ENCODE assay signal across 19 cellular contexts in the genomic region with DNA sequence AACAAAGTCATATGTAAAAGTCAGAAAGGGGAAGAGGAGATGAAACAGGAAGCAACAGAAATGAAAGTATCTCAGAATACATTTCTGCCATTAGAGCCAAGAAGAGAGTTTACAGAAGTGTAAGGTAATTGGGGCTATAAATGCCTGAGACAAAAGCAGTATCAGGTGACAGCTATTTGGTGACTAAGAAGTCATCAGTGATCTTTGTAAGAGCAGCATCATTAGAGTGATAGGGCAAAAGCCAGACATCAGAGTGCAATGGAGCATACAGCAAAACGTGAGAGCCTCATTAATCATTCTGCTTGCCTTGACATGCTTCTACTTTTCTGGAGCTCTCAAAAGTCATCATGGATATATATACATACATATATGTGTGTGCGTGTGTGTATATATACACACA.
DNase-seq lines count a peak whose midpoint lies in the region; ATAC-seq and TF ChIP-seq lines count a peak whose summit lies in the region.
"Had no signal": no experiment of that assay in that cellular context is flagged by ENCODE, and none has a peak within 500 bp of the region (broad histone marks: within the 10 kb centered on the region; RNA-seq: fewer than 3 reads in every experiment).

No MANE protein-coding gene starts in this region.

- TF ChIP-seq CTCF in epithelial cell of esophagus (IDR thresholded peaks at IDR 0.05; ENCODE audit: insufficient read depth, low read depth, low read length, missing control alignments) = no peak
- no peak for TF ChIP-seq CTCF in gastroesophageal sphincter (IDR thresholded peaks at IDR 0.05)

- no peak for TF ChIP-seq POLR2A in gastroesophageal sphincter (IDR thresholded peaks at IDR 0.05)

- no peak overlapping the region for H3K27ac ChIP-seq in gastroesophageal sphincter
- H3K27ac ChIP-seq: KMS-11, SJCRH30, skin epidermis had no signal

- DNase-seq in Caki2 (ENCODE audit: low read depth) = peak; percentile 0
- DNase-seq in NCI-H1105 treated with DMSO at 0.1 percent for 48 hours (lab: John Stamatoyannopoulos, UW) = peak; percentile 94
- DNase-seq in NCI-H2227 (lab: John Stamatoyannopoulos, UW; ENCODE audit: unreplicated experiment) = peak; percentile 69
- peak; percentile 84 for DNase-seq in epithelial cell of esophagus (ENCODE audit: low read depth)
- DNase-seq in stimulated activated CD4-positive, alpha-beta T cell treated with anti-CD3 and anti-CD28 coated beads, Interleukin-2, amount 100 ng/mL, for 48 hours = no peak
- DNase-seq: activated CD4-positive, CD25-positive, alpha-beta regulatory T cell; activated naive CD8-positive, alpha-beta T cell treated with anti-CD3 and anti-CD28 coated beads, Interleukin-2, amount 10 ng/mL, durations not matched to agents 7 days and 5 days; Calu3; erythroblast; GOT3; natural killer cell; NCI-H1694 treated with DMSO at 0.1 percent for 48 hours; posterior cingulate gyrus; SJCRH30; stimulated activated CD4-positive, alpha-beta T cell treated with anti-CD3 and anti-CD28 coated beads, Interleukin-4, amount 100 ng/mL, for 24 hours had no signal

- H3K9me3 ChIP-seq in gastroesophageal sphincter = no peaks in the 10 kb centered on the region
- H3K9me3 ChIP-seq: SJCRH30 had no signal

- in situ Hi-C loops in Caki2 (cut with HindIII; ENCODE audit: low pct_unique_long_range_greater_than_20kb, low sequenced_read_pairs) = no loop called here

- no peak for ATAC-seq in gastroesophageal sphincter
- no peak for ATAC-seq in HG03159 (IDR thresholded peaks at IDR 0.05; ENCODE audit: unreplicated experiment)
- ATAC-seq: natural killer cell had no signal

- no peaks in the 10 kb centered on the region for H3K27me3 ChIP-seq in gastroesophageal sphincter
- H3K27me3 ChIP-seq: SJCRH30 had no signal

- H3K4me3 ChIP-seq in epithelial cell of esophagus (ENCODE audit: low read length) = no peak overlapping the region
- H3K4me3 ChIP-seq in gastroesophageal sphincter = no peak overlapping the region
- H3K4me3 ChIP-seq: SJCRH30, skin epidermis had no signal

- 59 to 64% methylated on average over 2 of the region's 2 CpGs for WGBS in gastroesophageal sphincter (ENCODE audit: low coverage in 1 of 2), 2 donors

- no peaks in the 10 kb centered on the region for H3K4me1 ChIP-seq in gastroesophageal sphincter
- H3K4me1 ChIP-seq: SJCRH30 had no signal

- no peak for TF ChIP-seq EP300 in gastroesophageal sphincter (IDR thresholded peaks at IDR 0.05)

- no peaks in the 10 kb centered on the region for H3K36me3 ChIP-seq in gastroesophageal sphincter
- H3K36me3 ChIP-seq: SJCRH30 had no signal

Comparison
In these comparisons a context has a peak if more than half of its experiments do, and no peak if none do; other contexts are left out.
1. DNase-seq: peak in Caki2 (single experiment), NCI-H1105 treated with DMSO at 0.1 percent for 48 hours (single experiment), NCI-H2227 (single experiment) and epithelial cell of esophagus (single experiment); none in stimulated activated CD4-positive, alpha-beta T cell treated with anti-CD3 and anti-CD28 coated beads, Interleukin-2, amount 100 ng/mL, for 48 hours (0 of 2).